Comparison of ENCODE assay signal across 8 cellular contexts in the genomic region with DNA sequence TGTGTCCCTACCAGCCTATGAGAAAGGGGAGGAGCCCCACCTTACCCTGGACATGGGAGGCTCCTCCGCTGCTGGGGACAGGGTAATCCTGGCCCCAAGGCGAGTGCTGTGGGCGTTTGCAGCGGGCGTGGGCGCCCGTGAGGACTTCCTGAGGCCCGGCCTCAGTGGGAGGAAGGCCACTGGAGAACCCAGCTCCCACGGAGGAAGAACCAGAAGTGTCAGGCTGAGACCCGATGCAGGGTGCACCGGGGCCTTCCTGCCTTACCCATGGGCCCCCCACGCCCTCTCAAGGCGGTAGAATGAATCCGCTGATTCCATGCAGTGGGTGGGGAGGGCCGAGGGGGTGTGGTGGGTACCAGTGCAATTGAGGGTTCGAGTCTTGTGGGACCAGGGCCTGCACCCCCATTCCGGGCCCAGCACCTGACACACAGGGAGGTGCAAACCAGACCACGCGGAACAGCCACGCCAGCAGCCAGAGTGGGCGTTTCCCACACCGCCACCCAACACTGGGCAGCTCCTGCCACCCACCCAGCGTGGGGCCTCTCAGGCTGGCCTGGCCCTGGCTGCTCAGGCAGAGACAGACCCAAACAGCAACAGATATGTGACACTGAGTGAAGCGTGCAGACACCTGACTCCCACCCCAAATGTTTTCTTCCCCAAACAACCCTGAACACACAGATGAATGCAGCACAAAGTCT.
DNase-seq lines count a peak whose midpoint lies in the region; ATAC-seq, FAIRE-seq and TF ChIP-seq lines count a peak whose summit lies in the region.
"Not testable (repeated sequence)": the region's sequence is repeated elsewhere in the genome, so short reads cannot be mapped to it uniquely, and the experiment has no call there.

No MANE protein-coding gene starts in this region.

- H3K9me2 ChIP-seq in PC-3 (replicated peaks; ENCODE audit: low read length) = not testable (repeated sequence)

- ATAC-seq in A549 (peak; percentile 9 to 15; a peak in 2 of 6 replicates), GM18502 (IDR thresholded peaks at IDR 0.05; ENCODE audit: poor library complexity, unreplicated experiment) (peak; percentile 2), PC-3 (peak; percentile 6; the same call in 1 of the 2 replicates), GM12878 (peak; percentile 24), left colon (peak; percentile 8)
- peak; percentile 1 for ATAC-seq in naive thymus-derived CD4-positive, alpha-beta T cell
- peak; percentile 48 for ATAC-seq in stimulated activated naive CD8-positive, alpha-beta T cell treated with anti-CD3 and anti-CD28 coated beads, Interleukin-15, amount 100 ng/mL, for 72 hours

- not testable (repeated sequence) for H3K27ac ChIP-seq in A549; PC-3 (ENCODE audit: low read length)
- peak overlapping the region; percentile 70 for H3K27ac ChIP-seq in GM12878 (ENCODE audit: control insufficient read depth, insufficient read depth)
- peak overlapping the region; percentile 21 for H3K27ac ChIP-seq in naive thymus-derived CD4-positive, alpha-beta T cell (ENCODE audit: low read depth, low read length)

- 83% methylated on average over 8 of the region's 24 CpGs for WGBS in A549 (ENCODE audit: missing lambda C conversion rate)
- WGBS in GM12878 (ENCODE audit: insufficient coverage, insufficient replicate concordance, low lambda C conversion rate, missing lambda C conversion rate) = 0% methylated on average over 10 of the region's 24 CpGs

- in situ Hi-C loops in GM12878 (cut with MboI) = not testable (repeated sequence)

- not testable (repeated sequence) for TF ChIP-seq EP300 in A549 (IDR thresholded peaks at IDR 0.05); GM12878 (IDR thresholded peaks at IDR 0.05; ENCODE audit: borderline replicate concordance in 1 of 2, control insufficient read depth in 1 of 2, low read depth in 2 of 2, low read length in 2 of 2)

- not testable (repeated sequence) for H3K79me2 ChIP-seq in PC-3 (ENCODE audit: low read length); GM12878 (ENCODE audit: control insufficient read depth, insufficient read depth, low read length)

- H3K9me3 Mint-ChIP-seq in activated CD4-positive, alpha-beta T cell treated with anti-CD3 and anti-CD28 coated beads, Interleukin-2, amount 10 ng/mL, durations not matched to agents 24 days and 14 days; naive thymus-derived CD4-positive, alpha-beta T cell; stimulated activated naive CD8-positive, alpha-beta T cell treated with anti-CD3 and anti-CD28 coated beads, Interleukin-15, amount 100 ng/mL, for 72 hours: not testable (repeated sequence)

- TF ChIP-seq POLR2A in A549 (IDR thresholded peaks at IDR 0.05; ENCODE audit: low read length); GM12878 (IDR thresholded peaks at IDR 0.05; ENCODE audit: low read depth, low read length): not testable (repeated sequence)

- H2AFZ ChIP-seq in PC-3 (ENCODE audit: low read length); GM12878 (ENCODE audit: control insufficient read depth, low read depth, low read length): not testable (repeated sequence)

- not testable (repeated sequence) for FAIRE-seq in A549 (lab: Jason Lieb, UNC); GM12878 (lab: Jason Lieb, UNC)

- not testable (repeated sequence) for H3K27ac Mint-ChIP-seq in activated CD4-positive, alpha-beta T cell treated with anti-CD3 and anti-CD28 coated beads, Interleukin-2, amount 10 ng/mL, durations not matched to agents 24 days and 14 days; naive thymus-derived CD4-positive, alpha-beta T cell; stimulated activated naive CD8-positive, alpha-beta T cell treated with anti-CD3 and anti-CD28 coated beads, Interleukin-15, amount 100 ng/mL, for 72 hours

- not testable (repeated sequence) for H3K4me1 ChIP-seq in A549; PC-3 (ENCODE audit: insufficient read depth, low read length); GM12878 (ENCODE audit: control insufficient read depth, insufficient read depth, low read length); naive thymus-derived CD4-positive, alpha-beta T cell (ENCODE audit: control insufficient read depth in 2 of 2, insufficient read depth in 2 of 2, low read length in 2 of 2)

- not testable (repeated sequence) for H3K36me3 ChIP-seq in PC-3 (ENCODE audit: low read depth, low read length); GM12878 (ENCODE audit: control insufficient read depth in 2 of 2, insufficient read depth in 2 of 2, low read length in 1 of 2); naive thymus-derived CD4-positive, alpha-beta T cell (ENCODE audit: control insufficient read depth in 2 of 3, insufficient read depth in 3 of 3, low read length in 3 of 3)

- SMC1A ChIA-PET in GM12878 (lab: Charles Lee; ENCODE audit: uncharacterized antibody, unreplicated experiment) = not testable (repeated sequence)

- not testable (repeated sequence) for H3K4me3 ChIP-seq in A549; PC-3 (ENCODE audit: low read length); GM12878; naive thymus-derived CD4-positive, alpha-beta T cell (ENCODE audit: low read length)

- not testable (repeated sequence) for H3K36me3 Mint-ChIP-seq in activated CD4-positive, alpha-beta T cell treated with anti-CD3 and anti-CD28 coated beads, Interleukin-2, amount 10 ng/mL, durations not matched to agents 24 days and 14 days (ENCODE audit: low read depth); naive thymus-derived CD4-positive, alpha-beta T cell

- H3K27me3 ChIP-seq in PC-3 (ENCODE audit: low read length); GM12878 (replicated peaks in 1 of 2; ENCODE audit: control insufficient read depth in 2 of 2, insufficient read depth in 2 of 2, low read length in 1 of 2); naive thymus-derived CD4-positive, alpha-beta T cell (ENCODE audit: control insufficient read depth in 2 of 2, insufficient read depth in 2 of 2, low read length in 2 of 2): not testable (repeated sequence)

- H3K4me1 Mint-ChIP-seq in activated CD4-positive, alpha-beta T cell treated with anti-CD3 and anti-CD28 coated beads, Interleukin-2, amount 10 ng/mL, durations not matched to agents 24 days and 14 days; naive thymus-derived CD4-positive, alpha-beta T cell; stimulated activated naive CD8-positive, alpha-beta T cell treated with anti-CD3 and anti-CD28 coated beads, Interleukin-15, amount 100 ng/mL, for 72 hours: not testable (repeated sequence)

- CTCF ChIA-PET in A549 (lab: Yijun Ruan, JAX); PC-3 (lab: Charles Lee); GM12878 (lab: Yijun Ruan, JAX); naive thymus-derived CD4-positive, alpha-beta T cell (lab: Charles Lee): not testable (repeated sequence)

- H3K4me2 ChIP-seq in A549; PC-3 (ENCODE audit: low read length): not testable (repeated sequence)
- peak overlapping the region; percentile 33; the same call in 1 of the 2 replicates for H3K4me2 ChIP-seq in GM12878 (ENCODE audit: control insufficient read depth, insufficient read depth)

- not testable (repeated sequence) for H3F3A ChIP-seq in PC-3 (ENCODE audit: low read length, unreplicated experiment)

- not testable (repeated sequence) for H4K20me1 ChIP-seq in PC-3 (ENCODE audit: low read length); GM12878 (ENCODE audit: control insufficient read depth, insufficient read depth)

- POLR2A ChIA-PET in A549 (lab: Yijun Ruan, JAX); PC-3 (lab: Charles Lee; ENCODE audit: unreplicated experiment); GM12878 (lab: Charles Lee); naive thymus-derived CD4-positive, alpha-beta T cell (lab: Charles Lee): not testable (repeated sequence)

- H3K9ac ChIP-seq in PC-3 (ENCODE audit: low read length) = not testable (repeated sequence)
- 0 out of 2 replicates have a peak overlapping the region, but pooled peaks have one; percentile 34 for H3K9ac ChIP-seq in GM12878 (ENCODE audit: control insufficient read depth, insufficient read depth, low read length)

- H3K4me3 Mint-ChIP-seq in activated CD4-positive, alpha-beta T cell treated with anti-CD3 and anti-CD28 coated beads, Interleukin-2, amount 10 ng/mL, durations not matched to agents 24 days and 14 days; stimulated activated naive CD8-positive, alpha-beta T cell treated with anti-CD3 and anti-CD28 coated beads, Interleukin-15, amount 100 ng/mL, for 72 hours: not testable (repeated sequence)
- H3K4me3 Mint-ChIP-seq in naive thymus-derived CD4-positive, alpha-beta T cell = peak overlapping the region in 1 of 10 donors; percentile 38

- not testable (repeated sequence) for TF ChIP-seq CTCF in A549 (IDR thresholded peaks at IDR 0.05); PC-3 (conservative IDR thresholded peaks at IDR 0.05; ENCODE audit: low read depth, low read length); GM12878 (IDR thresholded peaks at IDR 0.05 in 2 of 3, conservative IDR thresholded peaks at IDR 0.05 in 1 of 3; ENCODE audit: control insufficient read depth in 2 of 3, extremely low read depth in 1 of 3, insufficient read depth in 1 of 3, low read depth in 3 of 3, low read length in 3 of 3)

- intact Hi-C loops in PC-3 (cut with micrococcal nuclease); activated CD4-positive, alpha-beta T cell treated with anti-CD3 and anti-CD28 coated beads, Interleukin-2, amount 10 ng/mL, durations not matched to agents 24 days and 14 days (cut with micrococcal nuclease); GM12878 (cut with micrococcal nuclease; ENCODE audit: unreplicated experiment); left colon (cut with DNase I, micrococcal nuclease); naive thymus-derived CD4-positive, alpha-beta T cell (cut with micrococcal nuclease): not testable (repeated sequence)

- BruUV-seq in PC-3 (replicated peaks; lab: Mats Ljungman, UMichigan); GM12878 (replicated peaks; lab: Mats Ljungman, UMichigan): not testable (repeated sequence)

- RAD21 ChIA-PET in GM12878 (lab: Charles Lee; ENCODE audit: unreplicated experiment) = not testable (repeated sequence)

- H3K27me3 Mint-ChIP-seq in activated CD4-positive, alpha-beta T cell treated with anti-CD3 and anti-CD28 coated beads, Interleukin-2, amount 10 ng/mL, durations not matched to agents 24 days and 14 days; naive thymus-derived CD4-positive, alpha-beta T cell; stimulated activated naive CD8-positive, alpha-beta T cell treated with anti-CD3 and anti-CD28 coated beads, Interleukin-15, amount 100 ng/mL, for 72 hours: not testable (repeated sequence)

- H3K9me3 ChIP-seq in A549; PC-3 (ENCODE audit: low read length); GM12878 (replicated peaks; ENCODE audit: control insufficient read depth, insufficient read depth, low read length); naive thymus-derived CD4-positive, alpha-beta T cell (ENCODE audit: control insufficient read depth in 2 of 3, low read length in 3 of 3): not testable (repeated sequence)

- not testable (repeated sequence) for DNase-seq in A549 (ENCODE audit: low read depth in 1 of 2, low spot score in 1 of 2); PC-3; GM12878 (ENCODE audit: low read depth, low spot score); naive thymus-derived CD4-positive, alpha-beta T cell
- peak; percentile 56 for DNase-seq in activated CD4-positive, alpha-beta T cell treated with anti-CD3 and anti-CD28 coated beads, Interleukin-2, amount 10 ng/mL, durations not matched to agents 24 days and 14 days
- peak in 1 of 2 donors; percentile 15 for DNase-seq in left colon
- DNase-seq in stimulated activated naive CD8-positive, alpha-beta T cell treated with anti-CD3 and anti-CD28 coated beads, Interleukin-15, amount 100 ng/mL, for 72 hours = peak in 1 of 2 donors; percentile 11

- not testable (repeated sequence) for TF ChIP-seq RAD21 in A549 (conservative IDR thresholded peaks at IDR 0.05 in 1 of 2, IDR thresholded peaks at IDR 0.05 in 1 of 2); GM12878 (IDR thresholded peaks at IDR 0.05; ENCODE audit: insufficient read depth, low read depth, low read length)
